Comparison of ENCODE assay signal across 14 cellular contexts in genomic region chr3:189824629-189825312, GRCh38.
DNase-seq lines count a peak whose midpoint lies in the region; ATAC-seq and TF ChIP-seq lines count a peak whose summit lies in the region.
"Had no signal": no experiment of that assay in that cellular context is flagged by ENCODE, and none has a peak within 500 bp of the region (broad histone marks: within the 10 kb centered on the region; RNA-seq: fewer than 3 reads in every experiment).

No MANE protein-coding gene starts in this region.

- H3K4me3 Mint-ChIP-seq in Calu3 (ENCODE audit: low read depth, unreplicated experiment) = no peak overlapping the region
- H3K4me3 Mint-ChIP-seq: activated B cell treated with CpG ODN at 0.5 μM for 24 hours, endodermal cell had no signal

- peaks cover 53% of the 10 kb centered on the region for H3K4me1 Mint-ChIP-seq in Calu3 (ENCODE audit: low read depth, unreplicated experiment)
- H3K4me1 Mint-ChIP-seq: activated B cell treated with CpG ODN at 0.5 μM for 24 hours had no signal

- intact Hi-C loops in Calu3 (cut with micrococcal nuclease; ENCODE audit: unreplicated experiment) = loop anchor here (5.0 kb wide), 1 partner anchor 118 kb away; no protein-coding TSS in a partner anchor

- no peaks in the 10 kb centered on the region for H3K27me3 Mint-ChIP-seq in Calu3 (ENCODE audit: unreplicated experiment)
- H3K27me3 Mint-ChIP-seq: activated B cell treated with CpG ODN at 0.5 μM for 24 hours had no signal

- peaks cover 3% of the 10 kb centered on the region for H3K36me3 Mint-ChIP-seq in Calu3 (ENCODE audit: insufficient read depth, unreplicated experiment)

- ATAC-seq in omental fat pad (ENCODE audit: low FRiP score) (peak; percentile 86), GM18498 (IDR thresholded peaks at IDR 0.05; ENCODE audit: unreplicated experiment) (no peak), HG02981 (IDR thresholded peaks at IDR 0.05; ENCODE audit: unreplicated experiment) (no peak)
- ATAC-seq in activated CD4-positive, CD25-positive, alpha-beta regulatory T cell treated with anti-CD3 and anti-CD28 coated beads, Interleukin-2, amount 50 U/mL, for 24 hours = no peak

- H3K27ac Mint-ChIP-seq in Calu3 (ENCODE audit: unreplicated experiment) = peak overlapping the region; percentile 25
- H3K27ac Mint-ChIP-seq: activated B cell treated with CpG ODN at 0.5 μM for 24 hours, endodermal cell had no signal

- BruUV-seq in Calu3 (replicated peaks; lab: Mats Ljungman, UMichigan) = no TSS peak

- H3K9me3 Mint-ChIP-seq in Calu3 (ENCODE audit: low read depth, unreplicated experiment) = no peaks in the 10 kb centered on the region
- H3K9me3 Mint-ChIP-seq: activated B cell treated with CpG ODN at 0.5 μM for 24 hours, endodermal cell had no signal

- peak; percentile 44 for DNase-seq in Calu3
- peak; percentile 10 for DNase-seq in NCI-H1694 (lab: John Stamatoyannopoulos, UW)
- peak; percentile 87 for DNase-seq in dedifferentiated amniotic fluid mesenchymal stem cell (ENCODE audit: extremely low spot score)
- no peak for DNase-seq in omental fat pad (ENCODE audit: low spot score)
- no peak for DNase-seq in NCI-H146 (lab: John Stamatoyannopoulos, UW)
- DNase-seq: activated B cell treated with CpG ODN at 0.5 μM for 24 hours; activated effector memory CD4-positive, alpha-beta T cell treated with anti-CD3 and anti-CD28 coated beads, Interleukin-2, amount 50 U/mL, for 16 hours; endodermal cell; mesendoderm; stimulated activated CD4-positive, alpha-beta T cell treated with anti-CD3 and anti-CD28 coated beads, Interleukin-15, amount 100 ng/mL, for 24 hours; stomach had no signal

- CTCF ChIA-PET in Calu3 (lab: Charles Lee) = interaction anchor here (0.6 to 1.5 kb wide), 10 partner anchors 8 to 137 kb away, joined by 3 to 5 read pairs (median 3); no protein-coding TSS in a partner anchor

- TF ChIP-seq CTCF in Calu3 (IDR thresholded peaks at IDR 0.05; ENCODE audit: unreplicated experiment) (no peak), omental fat pad (IDR thresholded peaks at IDR 0.05) (no peak)

Comparison
In these comparisons a context has a peak if more than half of its experiments do, and no peak if none do; other contexts are left out.
1. DNase-seq: peak in Calu3 (single experiment), NCI-H1694 (single experiment) and dedifferentiated amniotic fluid mesenchymal stem cell (single experiment); none in omental fat pad (single experiment) and NCI-H146 (single experiment).